ENCODE assay signal across 1 cellular context in genomic region chr18:48990497-48991298, GRCh38.
TF ChIP-seq lines count a peak whose summit lies in the region.

No MANE protein-coding gene starts in this region.

TF ChIP-seq in HepG2, 621 proteins besides CTCF, POLR2A, EP300 and RAD21 (continued from another document and continues in another):
- TF ChIP-seq, protein P1, sequence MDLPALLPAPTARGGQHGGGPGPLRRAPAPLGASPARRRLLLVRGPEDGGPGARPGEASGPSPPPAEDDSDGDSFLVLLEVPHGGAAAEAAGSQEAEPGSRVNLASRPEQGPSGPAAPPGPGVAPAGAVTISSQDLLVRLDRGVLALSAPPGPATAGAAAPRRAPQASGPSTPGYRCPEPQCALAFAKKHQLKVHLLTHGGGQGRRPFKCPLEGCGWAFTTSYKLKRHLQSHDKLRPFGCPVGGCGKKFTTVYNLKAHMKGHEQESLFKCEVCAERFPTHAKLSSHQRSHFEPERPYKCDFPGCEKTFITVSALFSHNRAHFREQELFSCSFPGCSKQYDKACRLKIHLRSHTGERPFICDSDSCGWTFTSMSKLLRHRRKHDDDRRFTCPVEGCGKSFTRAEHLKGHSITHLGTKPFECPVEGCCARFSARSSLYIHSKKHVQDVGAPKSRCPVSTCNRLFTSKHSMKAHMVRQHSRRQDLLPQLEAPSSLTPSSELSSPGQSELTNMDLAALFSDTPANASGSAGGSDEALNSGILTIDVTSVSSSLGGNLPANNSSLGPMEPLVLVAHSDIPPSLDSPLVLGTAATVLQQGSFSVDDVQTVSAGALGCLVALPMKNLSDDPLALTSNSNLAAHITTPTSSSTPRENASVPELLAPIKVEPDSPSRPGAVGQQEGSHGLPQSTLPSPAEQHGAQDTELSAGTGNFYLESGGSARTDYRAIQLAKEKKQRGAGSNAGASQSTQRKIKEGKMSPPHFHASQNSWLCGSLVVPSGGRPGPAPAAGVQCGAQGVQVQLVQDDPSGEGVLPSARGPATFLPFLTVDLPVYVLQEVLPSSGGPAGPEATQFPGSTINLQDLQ (CRISPR knock-in tag; IDR thresholded peaks at IDR 0.05) = no peak
- no peak for TF ChIP-seq MNT (IDR thresholded peaks at IDR 0.05)
- TF ChIP-seq SNRNP70 (IDR thresholded peaks at IDR 0.05; ENCODE audit: low read depth, low read length) = no peak
- peak; percentile 28; the same call in 1 of the 2 replicates for TF ChIP-seq HMG20A (CRISPR knock-in tag; IDR thresholded peaks at IDR 0.05; ENCODE audit: borderline replicate concordance)
- TF ChIP-seq ZNF562 (CRISPR knock-in tag; IDR thresholded peaks at IDR 0.05; ENCODE audit: borderline replicate concordance) = no peak
- TF ChIP-seq SMAD1 (CRISPR knock-in tag; IDR thresholded peaks at IDR 0.05; ENCODE audit: borderline replicate concordance, low read depth) = no peak
- TF ChIP-seq, protein P2, sequence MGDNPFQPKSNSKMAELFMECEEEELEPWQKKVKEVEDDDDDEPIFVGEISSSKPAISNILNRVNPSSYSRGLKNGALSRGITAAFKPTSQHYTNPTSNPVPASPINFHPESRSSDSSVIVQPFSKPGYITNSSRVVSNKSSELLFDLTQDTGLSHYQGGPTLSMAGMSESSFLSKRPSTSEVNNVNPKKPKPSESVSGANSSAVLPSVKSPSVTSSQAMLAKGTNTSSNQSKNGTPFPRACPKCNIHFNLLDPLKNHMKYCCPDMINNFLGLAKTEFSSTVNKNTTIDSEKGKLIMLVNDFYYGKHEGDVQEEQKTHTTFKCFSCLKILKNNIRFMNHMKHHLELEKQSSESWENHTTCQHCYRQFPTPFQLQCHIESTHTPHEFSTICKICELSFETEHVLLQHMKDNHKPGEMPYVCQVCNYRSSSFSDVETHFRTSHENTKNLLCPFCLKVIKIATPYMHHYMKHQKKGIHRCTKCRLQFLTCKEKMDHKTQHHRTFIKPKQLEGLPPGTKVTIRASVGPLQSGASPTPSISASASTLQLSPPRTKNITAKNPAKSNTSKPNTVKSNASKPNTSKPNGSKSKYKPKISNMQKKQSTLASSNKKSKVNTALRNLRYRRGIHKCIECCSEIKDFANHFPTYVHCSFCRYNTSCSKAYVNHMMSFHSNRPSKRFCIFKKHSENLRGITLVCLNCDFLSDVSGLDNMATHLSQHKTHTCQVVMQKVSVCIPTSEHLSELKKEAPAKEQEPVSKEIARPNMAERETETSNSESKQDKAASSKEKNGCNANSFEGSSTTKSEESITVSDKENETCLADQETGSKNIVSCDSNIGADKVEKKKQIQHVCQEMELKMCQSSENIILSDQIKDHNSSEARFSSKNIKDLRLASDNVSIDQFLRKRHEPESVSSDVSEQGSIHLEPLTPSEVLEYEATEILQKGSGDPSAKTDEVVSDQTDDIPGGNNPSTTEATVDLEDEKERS (CRISPR knock-in tag; IDR thresholded peaks at IDR 0.05) = no peak
- TF ChIP-seq, protein P3, sequence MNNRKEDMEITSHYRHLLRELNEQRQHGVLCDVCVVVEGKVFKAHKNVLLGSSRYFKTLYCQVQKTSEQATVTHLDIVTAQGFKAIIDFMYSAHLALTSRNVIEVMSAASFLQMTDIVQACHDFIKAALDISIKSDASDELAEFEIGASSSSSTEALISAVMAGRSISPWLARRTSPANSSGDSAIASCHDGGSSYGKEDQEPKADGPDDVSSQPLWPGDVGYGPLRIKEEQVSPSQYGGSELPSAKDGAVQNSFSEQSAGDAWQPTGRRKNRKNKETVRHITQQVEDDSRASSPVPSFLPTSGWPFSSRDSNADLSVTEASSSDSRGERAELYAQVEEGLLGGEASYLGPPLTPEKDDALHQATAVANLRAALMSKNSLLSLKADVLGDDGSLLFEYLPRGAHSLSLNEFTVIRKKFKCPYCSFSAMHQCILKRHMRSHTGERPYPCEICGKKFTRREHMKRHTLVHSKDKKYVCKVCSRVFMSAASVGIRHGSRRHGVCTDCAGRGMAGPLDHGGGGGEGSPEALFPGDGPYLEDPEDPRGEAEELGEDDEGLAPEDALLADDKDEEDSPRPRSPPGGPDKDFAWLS (CRISPR knock-in tag; IDR thresholded peaks at IDR 0.05; ENCODE audit: borderline replicate concordance) = no peak
- no peak for TF ChIP-seq NR2F2 (IDR thresholded peaks at IDR 0.05; ENCODE audit: borderline replicate concordance, low read depth)
- no peak for TF ChIP-seq RNF219 (CRISPR knock-in tag; IDR thresholded peaks at IDR 0.05)
- TF ChIP-seq SPEN (CRISPR knock-in tag; IDR thresholded peaks at IDR 0.05; ENCODE audit: low read depth) = peak; percentile 60; the same call in 1 of the 2 replicates
- no peak for TF ChIP-seq CBX2 (IDR thresholded peaks at IDR 0.05; ENCODE audit: low read depth, low read length)
- TF ChIP-seq CBX2 (CRISPR knock-in tag; IDR thresholded peaks at IDR 0.05; ENCODE audit: low read depth) = peak; percentile 56; the same call in 1 of the 2 replicates
- no peak for TF ChIP-seq GTF3A (CRISPR knock-in tag; conservative IDR thresholded peaks at IDR 0.05)
- TF ChIP-seq ZNF30 (CRISPR knock-in tag; IDR thresholded peaks at IDR 0.05) = no peak
- peak; percentile 28; the same call in 1 of the 2 replicates for TF ChIP-seq MYC (CRISPR knock-in tag; IDR thresholded peaks at IDR 0.05; ENCODE audit: borderline replicate concordance)
- no peak for TF ChIP-seq PBX3 (CRISPR knock-in tag; IDR thresholded peaks at IDR 0.05; ENCODE audit: borderline replicate concordance)
- TF ChIP-seq BCL3 (CRISPR knock-in tag; IDR thresholded peaks at IDR 0.05) = no peak
- no peak for TF ChIP-seq ZNF768 (CRISPR knock-in tag; IDR thresholded peaks at IDR 0.05)
- peak; percentile 26; the same call in 1 of the 2 replicates for TF ChIP-seq MAX (IDR thresholded peaks at IDR 0.05)
- no peak for TF ChIP-seq ZBTB1 (CRISPR knock-in tag; IDR thresholded peaks at IDR 0.05; ENCODE audit: borderline replicate concordance)
- TF ChIP-seq ZNF552 (CRISPR knock-in tag; IDR thresholded peaks at IDR 0.05; ENCODE audit: borderline replicate concordance) = no peak
- no peak for TF ChIP-seq ZNF460 (CRISPR knock-in tag; IDR thresholded peaks at IDR 0.05; ENCODE audit: borderline replicate concordance)
- TF ChIP-seq BATF2 (CRISPR knock-in tag; IDR thresholded peaks at IDR 0.05) = no peak
- no peak for TF ChIP-seq SOX13 (IDR thresholded peaks at IDR 0.05)
- TF ChIP-seq SOX13 (CRISPR knock-in tag; conservative IDR thresholded peaks at IDR 0.05 in 1 of 2, IDR thresholded peaks at IDR 0.05 in 1 of 2) = no peak
- TF ChIP-seq FOXM1 (CRISPR knock-in tag; IDR thresholded peaks at IDR 0.05) = no peak
- no peak for TF ChIP-seq NR0B2 (CRISPR knock-in tag; IDR thresholded peaks at IDR 0.05)
- TF ChIP-seq, protein P4, sequence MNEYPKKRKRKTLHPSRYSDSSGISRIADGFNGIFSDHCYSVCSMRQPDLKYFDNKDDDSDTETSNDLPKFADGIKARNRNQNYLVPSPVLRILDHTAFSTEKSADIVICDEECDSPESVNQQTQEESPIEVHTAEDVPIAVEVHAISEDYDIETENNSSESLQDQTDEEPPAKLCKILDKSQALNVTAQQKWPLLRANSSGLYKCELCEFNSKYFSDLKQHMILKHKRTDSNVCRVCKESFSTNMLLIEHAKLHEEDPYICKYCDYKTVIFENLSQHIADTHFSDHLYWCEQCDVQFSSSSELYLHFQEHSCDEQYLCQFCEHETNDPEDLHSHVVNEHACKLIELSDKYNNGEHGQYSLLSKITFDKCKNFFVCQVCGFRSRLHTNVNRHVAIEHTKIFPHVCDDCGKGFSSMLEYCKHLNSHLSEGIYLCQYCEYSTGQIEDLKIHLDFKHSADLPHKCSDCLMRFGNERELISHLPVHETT (CRISPR knock-in tag; conservative IDR thresholded peaks at IDR 0.05) = no peak
- TF ChIP-seq SALL1 (CRISPR knock-in tag; IDR thresholded peaks at IDR 0.05) = peak; percentile 51; the same call in 1 of the 2 replicates
- TF ChIP-seq ZNF207 (IDR thresholded peaks at IDR 0.05; ENCODE audit: borderline replicate concordance) = no peak
- no peak for TF ChIP-seq HOXA9 (CRISPR knock-in tag; IDR thresholded peaks at IDR 0.05; ENCODE audit: borderline replicate concordance)
- TF ChIP-seq SCMH1 (CRISPR knock-in tag; IDR thresholded peaks at IDR 0.05; ENCODE audit: borderline replicate concordance) = no peak
- TF ChIP-seq JUND (CRISPR knock-in tag; IDR thresholded peaks at IDR 0.05) = peak; percentile 81
- no peak for TF ChIP-seq ISX (CRISPR knock-in tag; conservative IDR thresholded peaks at IDR 0.05)
- no peak for TF ChIP-seq ISL2 (CRISPR knock-in tag; IDR thresholded peaks at IDR 0.05)
- no peak for TF ChIP-seq HES4 (CRISPR knock-in tag; IDR thresholded peaks at IDR 0.05; ENCODE audit: borderline replicate concordance)
